ENCODE assay signal across 27 cellular contexts in the genomic region with DNA sequence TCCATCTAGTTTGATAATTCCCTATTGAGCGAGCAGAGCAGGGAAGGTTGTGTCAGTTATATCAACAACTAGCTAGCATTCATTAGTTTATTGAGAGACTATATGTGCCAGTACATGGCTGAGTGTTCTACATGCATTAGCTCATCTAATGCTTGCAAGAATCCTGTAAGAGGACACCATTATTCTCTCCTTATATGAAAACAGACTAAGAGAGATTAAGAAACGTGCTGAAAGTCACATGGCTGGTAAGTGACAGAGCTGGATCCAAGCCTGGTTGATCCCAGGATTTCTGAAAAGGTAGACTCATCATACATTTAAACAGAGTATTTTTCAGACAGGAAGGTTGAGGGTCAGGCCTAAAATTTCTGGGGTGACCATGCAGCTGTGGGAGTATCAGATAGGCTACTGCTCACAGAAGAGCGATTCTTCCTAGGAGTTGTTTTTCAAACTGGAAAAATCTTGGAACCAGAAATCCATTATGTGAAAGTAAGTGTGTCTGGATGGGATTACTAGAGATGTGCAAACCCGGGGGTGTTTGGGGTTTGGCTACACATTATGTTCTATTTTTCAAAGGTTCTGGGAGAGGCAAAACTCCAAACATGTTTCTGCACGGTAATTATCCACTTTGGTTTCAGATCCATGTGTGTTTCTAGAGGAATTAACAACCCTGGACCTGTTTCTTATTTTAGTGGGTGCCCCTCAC.
DNase-seq lines count a peak whose midpoint lies in the region; ATAC-seq and TF ChIP-seq lines count a peak whose summit lies in the region.
"Had no signal": no experiment of that assay in that cellular context is flagged by ENCODE, and none has a peak within 500 bp of the region (broad histone marks: within the 10 kb centered on the region; RNA-seq: fewer than 3 reads in every experiment).

No MANE protein-coding gene starts in this region.

- no peaks in the 10 kb centered on the region for H3K27me3 ChIP-seq in dorsolateral prefrontal cortex
- H3K27me3 ChIP-seq in vagina = no peaks in the 10 kb centered on the region
- H3K27me3 ChIP-seq: brain microvascular endothelial cell, foreskin keratinocyte, heart right ventricle, upper lobe of left lung had no signal

- H3K36me3 Mint-ChIP-seq in neural crest cell (ENCODE audit: low read depth) = peaks cover 3% of the 10 kb centered on the region
- H3K36me3 Mint-ChIP-seq: CD14-positive monocyte had no signal

- DNase-seq in DMS 273 (lab: John Stamatoyannopoulos, UW; ENCODE audit: unreplicated experiment) (peak; percentile 31), DMS 273 treated with DMSO at 0.1 percent for 48 hours (lab: John Stamatoyannopoulos, UW) (no peak), dorsolateral prefrontal cortex (no peak), neural crest cell (ENCODE audit: low read depth, low spot score) (no peak), vagina (ENCODE audit: extremely low spot score in 2 of 2) (no peak), SHP77 (lab: John Stamatoyannopoulos, UW) (no peak)
- DNase-seq in activated effector memory CD4-positive, alpha-beta T cell treated with anti-CD3 and anti-CD28 coated beads, Interleukin-2, amount 50 U/mL, for 16 hours = no peak
- DNase-seq: activated CD4-positive, alpha-beta T cell treated with anti-CD3 and anti-CD28 coated beads for 36 hours; activated CD8-positive, alpha-beta memory T cell treated with anti-CD3 and anti-CD28 coated beads for 24 hours; activated effector memory CD4-positive, alpha-beta T cell treated with Interleukin-2 at 50 U/mL for 16 hours; brain microvascular endothelial cell; Calu3; effector CD8-positive, alpha-beta T cell; foreskin keratinocyte; heart right ventricle; left cardiac atrium; mesenchymal stem cell; NCI-H1930; NCI-H526; NK-92 treated with Interleukin-12 subunit alpha and Interleukin-12 subunit beta, amount 100 ng/mL, for 24 hours; SIG-M5; upper lobe of left lung had no signal

- ATAC-seq in GM21786 (IDR thresholded peaks at IDR 0.05; ENCODE audit: unreplicated experiment) = no peak
- ATAC-seq: activated CD4-positive, alpha-beta T cell treated with anti-CD3 and anti-CD28 coated beads for 36 hours; foreskin keratinocyte; HepG2 had no signal

- TF ChIP-seq CTCF in dorsolateral prefrontal cortex (IDR thresholded peaks at IDR 0.05 in 54 of 56, conservative IDR thresholded peaks at IDR 0.05 in 2 of 56; ENCODE audit: low read depth in 1 of 56, partially characterized antibody in 56 of 56) (no peak), neural crest cell (conservative IDR thresholded peaks at IDR 0.05) (no peak), vagina (IDR thresholded peaks at IDR 0.05) (no peak)

- H3K4me3 ChIP-seq in dorsolateral prefrontal cortex (no peak overlapping the region), vagina (no peak overlapping the region)
- H3K4me3 ChIP-seq: heart right ventricle, skin epidermis, upper lobe of left lung had no signal

- H3K27ac Mint-ChIP-seq in neural crest cell (ENCODE audit: unreplicated experiment) = peak overlapping the region; percentile 73
- H3K27ac Mint-ChIP-seq: activated CD4-positive, alpha-beta T cell treated with anti-CD3 and anti-CD28 coated beads for 36 hours; CD14-positive monocyte had no signal

- H3K9me3 ChIP-seq in vagina = no peaks in the 10 kb centered on the region
- H3K9me3 ChIP-seq: upper lobe of left lung had no signal

- H3K4me1 ChIP-seq in vagina = peaks cover 26% of the 10 kb centered on the region
- H3K4me1 ChIP-seq: upper lobe of left lung had no signal

- TF ChIP-seq POLR2A in vagina (IDR thresholded peaks at IDR 0.05) = no peak

- no peaks in the 10 kb centered on the region for H3K27me3 Mint-ChIP-seq in neural crest cell (ENCODE audit: low read depth)
- H3K27me3 Mint-ChIP-seq: activated CD4-positive, alpha-beta T cell treated with anti-CD3 and anti-CD28 coated beads for 36 hours had no signal

- H3K4me3 Mint-ChIP-seq in neural crest cell = no peak overlapping the region
- H3K4me3 Mint-ChIP-seq: activated CD4-positive, alpha-beta T cell treated with anti-CD3 and anti-CD28 coated beads for 36 hours; CD14-positive monocyte had no signal

- H3K27ac ChIP-seq in dorsolateral prefrontal cortex (peak overlapping the region in 30 of 59 donors; percentile 7 to 63 (median 34)), vagina (peak overlapping the region; percentile 25)
- H3K27ac ChIP-seq: 22Rv1, brain microvascular endothelial cell, foreskin keratinocyte, upper lobe of left lung had no signal

- H3K9me3 Mint-ChIP-seq in neural crest cell = peaks cover 8% of the 10 kb centered on the region

- H3K4me1 Mint-ChIP-seq in neural crest cell = peaks cover 27% of the 10 kb centered on the region

- H3K36me3 ChIP-seq in vagina = no peaks in the 10 kb centered on the region
- H3K36me3 ChIP-seq: brain microvascular endothelial cell, heart right ventricle, upper lobe of left lung had no signal

- intact Hi-C loops in dorsolateral prefrontal cortex (cut with DNase I) (loop anchor here (5.0 to 10.0 kb wide), 3 partner anchors 119 to 189 kb away; no protein-coding TSS in a partner anchor), vagina (cut with DNase I) (no loop called here)
